14 cellular contexts compared by ENCODE assay signal in the genomic region with DNA sequence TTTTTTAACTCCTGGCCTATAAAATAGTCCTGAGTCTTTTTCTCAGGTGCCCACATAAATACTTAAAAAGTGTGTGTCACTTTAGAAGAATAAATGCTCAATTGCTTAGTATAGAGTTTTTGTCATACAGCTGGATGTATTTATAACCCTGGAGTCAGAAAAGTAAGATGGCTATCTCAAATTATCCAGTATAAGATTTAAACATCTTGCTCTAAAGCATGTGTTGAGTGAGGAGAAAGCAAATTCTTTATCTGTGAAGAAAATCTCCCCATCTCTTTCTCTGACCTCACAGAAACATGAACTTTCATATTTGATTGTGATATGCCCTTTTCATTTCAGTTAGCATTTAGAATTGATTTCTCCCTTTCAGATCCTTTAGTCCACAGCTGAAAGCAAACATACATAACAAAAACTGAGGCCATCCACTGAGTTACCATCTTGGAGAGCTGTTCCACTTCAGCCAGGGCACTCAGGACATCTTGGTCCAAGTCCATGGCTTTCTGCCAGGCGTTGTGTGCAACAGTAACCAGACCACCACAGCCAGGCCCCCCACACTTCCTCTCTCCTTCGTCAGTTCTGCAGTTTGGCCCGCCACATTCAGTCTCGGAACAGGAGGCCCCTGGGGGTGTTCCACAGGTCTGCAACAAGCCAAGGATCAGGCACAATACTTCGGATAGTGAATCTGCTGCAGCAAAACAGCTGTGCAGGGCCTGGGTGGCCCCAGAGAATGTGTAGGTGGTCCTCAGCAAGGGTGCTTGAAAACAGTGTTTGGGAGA. TPM values are rescaled to one million over a fixed set of nuclear protein-coding genes. Genes with fewer than 3 reads are reported as not detected.
A peak's percentile ranks its signal among the peaks of the same experiment; 100 is the strongest.
DNase-seq lines count a peak whose midpoint lies in the region; ATAC-seq and TF ChIP-seq lines count a peak whose summit lies in the region.
"Had no signal": no experiment of that assay in that cellular context is flagged by ENCODE, and none has a peak within 500 bp of the region (broad histone marks: within the 10 kb centered on the region; RNA-seq: fewer than 3 reads in every experiment).

No MANE protein-coding gene starts in this region.

- peak overlapping the region; percentile 44 for H2BK120ac ChIP-seq in H9 (ENCODE audit: low read depth, low read length, poor library complexity, severe bottlenecking)

- no peak overlapping the region for H4K8ac ChIP-seq in H9 (replicated peaks; ENCODE audit: insufficient read length, low read depth, low read length)

- no peak overlapping the region for H2AFZ ChIP-seq in H9 (ENCODE audit: low read length)
- no peak overlapping the region for H2AFZ ChIP-seq in neural progenitor cell (replicated peaks)

- H2BK20ac ChIP-seq in H9 (ENCODE audit: low read depth, low read length, poor library complexity, severe bottlenecking): peak overlapping the region; percentile 49

- H2AK5ac ChIP-seq in H9 (ENCODE audit: insufficient read length, low read length): peak overlapping the region; percentile 36

- H3K79me2 ChIP-seq in H9 (ENCODE audit: insufficient read depth, low read length) (no peaks in the 10 kb centered on the region), neural progenitor cell (ENCODE audit: low read depth) (no peaks in the 10 kb centered on the region)

- H3K4me3 ChIP-seq in heart right ventricle: no peak overlapping the region
- peak overlapping the region; percentile 19 for H3K4me3 ChIP-seq in neural progenitor cell

- H3K36me3 ChIP-seq in heart right ventricle (peaks cover 0 to 100% (median 51%) of the 10 kb centered on the region in 9 donors), neural progenitor cell (peaks cover 9% of the 10 kb centered on the region)

- H3K36me3 Mint-ChIP-seq in H9 (ENCODE audit: insufficient read depth in 1 of 3, low read depth in 3 of 3) (peaks cover 20 to 61% (median 38%) of the 10 kb centered on the region in 3 experiments), T-helper 17 cell (ENCODE audit: low read depth) (no peaks in the 10 kb centered on the region), neural progenitor cell (peaks cover 24% of the 10 kb centered on the region)
- H3K36me3 Mint-ChIP-seq: naive B cell had no signal

- H3K27ac Mint-ChIP-seq in H9: peak overlapping the region; percentile 94 to 99 (median 96)
- peak overlapping the region; percentile 16 for H3K27ac Mint-ChIP-seq in T-helper 17 cell
- no peak overlapping the region for H3K27ac Mint-ChIP-seq in neural progenitor cell
- H3K27ac Mint-ChIP-seq: activated CD4-positive, alpha-beta memory T cell treated with anti-CD3 and anti-CD28 coated beads for 36 hours had no signal

- H2BK15ac ChIP-seq in H9 (ENCODE audit: low read depth, low read length): no peak overlapping the region

- H2BK12ac ChIP-seq in H9 (ENCODE audit: insufficient read length, low read depth, low read length): peak overlapping the region; percentile 87

- H3K27me3 ChIP-seq in H9 (ENCODE audit: insufficient read depth, low read length) (no peaks in the 10 kb centered on the region), heart right ventricle (no peaks in the 10 kb centered on the region), neural progenitor cell (no peaks in the 10 kb centered on the region)

- H3K4me1 Mint-ChIP-seq in H9 (peaks cover 56 to 61% of the 10 kb centered on the region in 2 experiments), T-helper 17 cell (peaks cover 10% of the 10 kb centered on the region), neural progenitor cell (peaks cover 32% of the 10 kb centered on the region)
- H3K4me1 Mint-ChIP-seq: naive B cell had no signal

- H3K27me3 Mint-ChIP-seq in H9 (ENCODE audit: low read depth) (no peaks in the 10 kb centered on the region), T-helper 17 cell (no peaks in the 10 kb centered on the region), neural progenitor cell (ENCODE audit: insufficient read depth, low read depth) (no peaks in the 10 kb centered on the region)
- H3K27me3 Mint-ChIP-seq: activated CD4-positive, alpha-beta memory T cell treated with anti-CD3 and anti-CD28 coated beads for 36 hours; activated T-helper 17 cell treated with anti-CD3 and anti-CD28 coated beads, Interleukin-2, amount 50 U/mL, for 72 hours; naive B cell had no signal

- TF ChIP-seq CTCF in H9 (conservative IDR thresholded peaks at IDR 0.05) (no peak), heart right ventricle (IDR thresholded peaks at IDR 0.05) (no peak), neural progenitor cell (IDR thresholded peaks at IDR 0.05) (no peak), omental fat pad (IDR thresholded peaks at IDR 0.05) (no peak)

- H3K9ac ChIP-seq in H9 (ENCODE audit: extremely low read depth, insufficient read length, low read length) (no peak overlapping the region), neural progenitor cell (no peak overlapping the region)

- DNase-seq in H9 (no peak), T-helper 17 cell (no peak), heart right ventricle (peak in 1 of 2 donors; percentile 51), neural progenitor cell (ENCODE audit: low spot score) (peak; percentile 62), NCI-H345 (lab: John Stamatoyannopoulos, UW) (no peak), omental fat pad (ENCODE audit: low spot score) (no peak)
- DNase-seq: activated CD4-positive, alpha-beta memory T cell treated with anti-CD3 and anti-CD28 coated beads for 36 hours; amniotic stem cell; GF-D8; naive B cell had no signal

- no peak overlapping the region for H4K5ac ChIP-seq in H9 (ENCODE audit: insufficient read length, low read depth, low read length)

- H3K4me1 ChIP-seq in H9 (ENCODE audit: insufficient read depth, low read length): peaks cover 7% of the 10 kb centered on the region; the same call in 1 of the 2 replicates
- peaks cover 0 to 46% (median 20%) of the 10 kb centered on the region in 9 donors for H3K4me1 ChIP-seq in heart right ventricle
- H3K4me1 ChIP-seq in neural progenitor cell: peaks cover 33% of the 10 kb centered on the region

- ATAC-seq in T-helper 17 cell (no peak), heart right ventricle (peak; percentile 15 to 72 (median 48)), HG03045 (IDR thresholded peaks at IDR 0.05; ENCODE audit: unreplicated experiment) (no peak), omental fat pad (ENCODE audit: low FRiP score) (no peak)
- ATAC-seq in activated CD4-positive, CD25-positive, alpha-beta regulatory T cell treated with anti-CD3 and anti-CD28 coated beads, Interleukin-2, amount 50 U/mL, for 24 hours: no peak
- ATAC-seq: activated T-helper 17 cell treated with anti-CD3 and anti-CD28 coated beads, Interleukin-2, amount 50 U/mL, for 72 hours had no signal

- no peak overlapping the region for H3K56ac ChIP-seq in H9 (ENCODE audit: insufficient read length, low read depth, low read length)

- peak overlapping the region; percentile 88 for H3K18ac ChIP-seq in H9 (ENCODE audit: insufficient read length, low read depth, low read length)

- no peaks in the 10 kb centered on the region for H3K79me1 ChIP-seq in H9 (ENCODE audit: insufficient read depth, low read depth, low read length, poor library complexity, severe bottlenecking)

- no peaks in the 10 kb centered on the region for H3K23me2 ChIP-seq in H9 (ENCODE audit: insufficient read length, low read depth, low read length, poor library complexity, severe bottlenecking)

- no CpG with 5 or more reads among the region's 5 CpGs for WGBS in H9 (ENCODE audit: extremely low coverage, insufficient read length, low lambda C conversion rate)
- WGBS in heart right ventricle, 2 donors: 23 to 35% methylated on average over 5 of the region's 5 CpGs

- H3K4me3 Mint-ChIP-seq in H9 (peak overlapping the region; percentile 24 to 64; a peak in 4 of 5 replicates), T-helper 17 cell (no peak overlapping the region), neural progenitor cell (no peak overlapping the region)
- H3K4me3 Mint-ChIP-seq: activated CD4-positive, alpha-beta memory T cell treated with anti-CD3 and anti-CD28 coated beads for 36 hours; activated T-helper 17 cell treated with anti-CD3 and anti-CD28 coated beads, Interleukin-2, amount 50 U/mL, for 72 hours; naive B cell had no signal

- peak overlapping the region; percentile 52 for H3K14ac ChIP-seq in H9 (ENCODE audit: insufficient read depth, low read length)

- H4K91ac ChIP-seq in H9 (ENCODE audit: insufficient read length, low read depth, low read length): peak overlapping the region; percentile 42

- H3F3A ChIP-seq in neural progenitor cell (ENCODE audit: low read depth): peaks cover 52% of the 10 kb centered on the region

- H3T11ph ChIP-seq in H9 (ENCODE audit: low read length): peak overlapping the region; percentile 80

- H3K23ac ChIP-seq in H9 (ENCODE audit: insufficient read length, low read depth, low read length): no peak overlapping the region

- no peak overlapping the region for H3K27ac ChIP-seq in H9 (ENCODE audit: insufficient read length, low read depth, low read length)
- H3K27ac ChIP-seq in heart right ventricle: peak overlapping the region in 5 of 10 donors; percentile 1 to 32 (median 22)
- peak overlapping the region; percentile 97 for H3K27ac ChIP-seq in neural progenitor cell
- H3K27ac ChIP-seq: epithelial cell of prostate had no signal

- H3K4me2 ChIP-seq in H9 (ENCODE audit: insufficient read depth, insufficient read length, low read length) (no peak overlapping the region), neural progenitor cell (peak overlapping the region; percentile 66)

- no peaks in the 10 kb centered on the region for H4K20me1 ChIP-seq in H9 (ENCODE audit: control insufficient read depth, insufficient read depth, insufficient read length)
- peaks cover 13% of the 10 kb centered on the region for H4K20me1 ChIP-seq in neural progenitor cell (ENCODE audit: low read depth)

- intact Hi-C loops in heart right ventricle (cut with DNase I): no loop called here

- H3K9me3 Mint-ChIP-seq in H9: no peaks in the 10 kb centered on the region
- H3K9me3 Mint-ChIP-seq in neural progenitor cell: no peaks in the 10 kb centered on the region
- H3K9me3 Mint-ChIP-seq: activated CD4-positive, alpha-beta memory T cell treated with anti-CD3 and anti-CD28 coated beads for 36 hours; activated T-helper 17 cell treated with anti-CD3 and anti-CD28 coated beads, Interleukin-2, amount 50 U/mL, for 72 hours; naive B cell had no signal

- H2BK5ac ChIP-seq in H9 (ENCODE audit: insufficient read length, low read length): no peak overlapping the region

- H3K4ac ChIP-seq in H9 (ENCODE audit: low read depth, low read length): peak overlapping the region; percentile 71; the same call in 1 of the 2 replicates

- H3K9me3 ChIP-seq in H9 (ENCODE audit: control insufficient read depth, low read depth, low read length) (no peaks in the 10 kb centered on the region), T-helper 17 cell (ENCODE audit: control insufficient read depth, low read length, poor library complexity, severe bottlenecking) (no peaks in the 10 kb centered on the region), heart right ventricle (no peaks in the 10 kb centered on the region), neural progenitor cell (ENCODE audit: low read depth) (no peaks in the 10 kb centered on the region)

RNA-seq across cellular contexts. Expression of a gene that starts 40.9 kb away (rescaled TPM):
- total RNA-seq in H9 (2021): 91.0 and 93.7 TPM in 2 replicates
- total RNA-seq in T-helper 17 cell: 10 to 100 TPM; 49.4 to 64.5 TPM
- 100 to 1,000 TPM; 257 to 402 (median 353) TPM for total RNA-seq in heart right ventricle
- 100 to 1,000 TPM in 1 of 2 donors, 10 to 100 TPM in 1; 41.6 to 114 TPM for polyA plus RNA-seq in heart right ventricle
- 136 and 186 TPM in 2 replicates for total RNA-seq in neural progenitor cell (ENCODE audit: low replicate concordance)
- total RNA-seq in omental fat pad: 100 to 1,000 TPM in 1 of 4 donors, 10 to 100 TPM in 3; 46.0 to 112 (median 59.2) TPM

Comparison
In these comparisons a context has a peak if more than half of its experiments do, and no peak if none do; other contexts are left out.
1. H3K4me3 Mint-ChIP-seq: peak in H9 (2 of 2); none in T-helper 17 cell (single experiment) and neural progenitor cell (single experiment).
2. ATAC-seq: peak in heart right ventricle (8 of 8); none in T-helper 17 cell (single experiment), activated CD4-positive, CD25-positive, alpha-beta regulatory T cell treated with anti-CD3 and anti-CD28 coated beads, Interleukin-2, amount 50 U/mL, for 24 hours (0 of 2), HG03045 (single experiment) and omental fat pad (single experiment).